In genomic region chrX:47571215-47571614, GRCh38 we compare ENCODE assay signal across 21 cellular contexts. TPM values are rescaled to one million over a fixed set of nuclear protein-coding genes. Genes with fewer than 3 reads are reported as not detected.
"Had no signal": no experiment of that assay in that cellular context is flagged by ENCODE, and none has a peak within 500 bp of the region (broad histone marks: within the 10 kb centered on the region; RNA-seq: fewer than 3 reads in every experiment).

No MANE protein-coding gene starts in this region.

- DNase-seq: activated CD4-positive, alpha-beta T cell treated with anti-CD3 and anti-CD28 coated beads, Interleukin-2, amount 50 U/mL, for 48 hours; activated effector memory CD4-positive, alpha-beta T cell treated with anti-CD3 and anti-CD28 coated beads, Interleukin-2, amount 50 U/mL, for 16 hours; activated naive CD4-positive, alpha-beta T cell treated with anti-CD3 and anti-CD28 coated beads, Interleukin-2, amount 10 ng/mL, durations not matched to agents 7 days and 5 days; activated naive CD8-positive, alpha-beta T cell treated with anti-CD3 and anti-CD28 coated beads, Interleukin-2, amount 50 U/mL, for 24 hours; activated T-cell treated with anti-CD3 and anti-CD28 coated beads for 4 hours; cortex of kidney; heart right ventricle; left colon; mesendoderm; naive B cell; ovary; right cardiac atrium; stimulated activated CD4-positive, alpha-beta T cell treated with anti-CD3 and anti-CD28 coated beads, Interleukin-4, amount 100 ng/mL, for 24 hours; stimulated activated naive CD8-positive, alpha-beta T cell treated with anti-CD3 and anti-CD28 coated beads, Interleukin-15, Interleukin-2, amounts not matched to agents 100 U/mL and 50 U/mL, for 24 hours; T-cell; thyroid gland; WERI-Rb-1 had no signal

- H3K27ac ChIP-seq: heart right ventricle, ovary, thyroid gland, WERI-Rb-1 had no signal

- H3K27ac Mint-ChIP-seq: activated naive CD4-positive, alpha-beta T cell treated with anti-CD3 and anti-CD28 coated beads, Interleukin-2, amount 10 ng/mL, durations not matched to agents 7 days and 5 days; activated naive CD8-positive, alpha-beta T cell treated with anti-CD3 and anti-CD28 coated beads, Interleukin-2, amount 50 U/mL, for 24 hours; T-cell had no signal

- H3K4me3 Mint-ChIP-seq: activated naive CD4-positive, alpha-beta T cell treated with anti-CD3 and anti-CD28 coated beads, Interleukin-2, amount 10 ng/mL, durations not matched to agents 7 days and 5 days; activated naive CD8-positive, alpha-beta T cell treated with anti-CD3 and anti-CD28 coated beads, Interleukin-2, amount 50 U/mL, for 24 hours had no signal

- H3K4me3 ChIP-seq: heart right ventricle, ovary, thyroid gland had no signal

- H3K27me3 ChIP-seq: ovary, thyroid gland had no signal

- ATAC-seq: activated naive CD8-positive, alpha-beta T cell treated with anti-CD3 and anti-CD28 coated beads, Interleukin-2, amount 50 U/mL, for 24 hours; heart right ventricle; left colon; right cardiac atrium; stimulated activated naive CD8-positive, alpha-beta T cell treated with anti-CD3 and anti-CD28 coated beads, Interleukin-15, Interleukin-2, amounts not matched to agents 100 U/mL and 50 U/mL, for 24 hours; T-cell had no signal

- H3K9me3 ChIP-seq: heart right ventricle, ovary, thyroid gland had no signal

- H3K9me3 Mint-ChIP-seq: activated naive CD4-positive, alpha-beta T cell treated with anti-CD3 and anti-CD28 coated beads, Interleukin-2, amount 10 ng/mL, durations not matched to agents 7 days and 5 days; activated naive CD8-positive, alpha-beta T cell treated with anti-CD3 and anti-CD28 coated beads, Interleukin-2, amount 50 U/mL, for 24 hours; T-cell had no signal

- FAIRE-seq: keratinocyte, TTC549 had no signal

- H3K36me3 ChIP-seq: ovary had no signal

RNA-seq across cellular contexts. Expression of gene SYN1, which starts 48.4 kb away (rescaled TPM):
- total RNA-seq: fibroblast of villous mesenchyme, pulmonary artery endothelial cell had no signal
